In genomic region chr3:30475038-30475808, GRCh38 we compare ENCODE assay signal across 8 cellular contexts.
DNase-seq lines count a peak whose midpoint lies in the region; ATAC-seq lines count a peak whose summit lies in the region.

No MANE protein-coding gene starts in this region.

- DNase-seq in activated naive CD4-positive, alpha-beta T cell treated with Interleukin-2 at 50 U/mL for 16 hours, result no peak
- peak; percentile 17 for DNase-seq in activated T-helper 1 cell treated with anti-CD3 and anti-CD28 coated beads, Interleukin-12 subunit alpha, Interleukin-12 subunit beta, Interleukin-2, Interleukin-4 antibody, amounts not matched to agents 30 ng/mL and 10 ng/mL and 1 ng/mL, durations not matched to agents 14 hours and 24 hours and 36 hours (ENCODE audit: low spot score)
- peak; percentile 65 for DNase-seq in stimulated activated naive B cell treated with anti-CD40 and anti-IgM and Interleukin-4, amounts not matched to agents 10 μg/mL and 1 μg/mL and 100 μg/mL, for 72 hours
- DNase-seq in NCI-H1694 (lab: John Stamatoyannopoulos, UW) (no peak), EL (no peak), AG08395 (ENCODE audit: low spot score) (no peak)

- peak overlapping the region; percentile 64 for H3K4me3 Mint-ChIP-seq in activated naive CD4-positive, alpha-beta T cell treated with anti-CD3 and anti-CD28 coated beads, Interleukin-2, amount 50 U/mL, for 24 hours
- no peak overlapping the region for H3K4me3 Mint-ChIP-seq in activated T-helper 1 cell treated with anti-CD3 and anti-CD28 coated beads, Interleukin-12 subunit alpha, Interleukin-12 subunit beta, Interleukin-2, Interleukin-4 antibody, amounts not matched to agents 30 ng/mL and 10 ng/mL and 1 ng/mL, durations not matched to agents 14 hours and 24 hours and 36 hours
- H3K4me3 Mint-ChIP-seq in stimulated activated naive B cell treated with anti-CD40 and anti-IgM and Interleukin-4, amounts not matched to agents 10 μg/mL and 1 μg/mL and 100 μg/mL, for 72 hours, result peak overlapping the region; percentile 72 to 77

- no peaks in the 10 kb centered on the region for H3K27me3 Mint-ChIP-seq in activated naive CD4-positive, alpha-beta T cell treated with anti-CD3 and anti-CD28 coated beads, Interleukin-2, amount 50 U/mL, for 24 hours
- H3K27me3 Mint-ChIP-seq in activated T-helper 1 cell treated with anti-CD3 and anti-CD28 coated beads, Interleukin-12 subunit alpha, Interleukin-12 subunit beta, Interleukin-2, Interleukin-4 antibody, amounts not matched to agents 30 ng/mL and 10 ng/mL and 1 ng/mL, durations not matched to agents 14 hours and 24 hours and 36 hours (ENCODE audit: insufficient read depth), result no peaks in the 10 kb centered on the region
- no peaks in the 10 kb centered on the region for H3K27me3 Mint-ChIP-seq in stimulated activated naive B cell treated with anti-CD40 and anti-IgM and Interleukin-4, amounts not matched to agents 10 μg/mL and 1 μg/mL and 100 μg/mL, for 72 hours

- no peaks in the 10 kb centered on the region for H3K36me3 Mint-ChIP-seq in activated naive CD4-positive, alpha-beta T cell treated with anti-CD3 and anti-CD28 coated beads, Interleukin-2, amount 50 U/mL, for 24 hours
- peaks cover 9% of the 10 kb centered on the region for H3K36me3 Mint-ChIP-seq in activated T-helper 1 cell treated with anti-CD3 and anti-CD28 coated beads, Interleukin-12 subunit alpha, Interleukin-12 subunit beta, Interleukin-2, Interleukin-4 antibody, amounts not matched to agents 30 ng/mL and 10 ng/mL and 1 ng/mL, durations not matched to agents 14 hours and 24 hours and 36 hours (ENCODE audit: low read depth)
- H3K36me3 Mint-ChIP-seq in stimulated activated naive B cell treated with anti-CD40 and anti-IgM and Interleukin-4, amounts not matched to agents 10 μg/mL and 1 μg/mL and 100 μg/mL, for 72 hours, result peaks cover 10 to 12% of the 10 kb centered on the region in 2 donors

- H3K27ac Mint-ChIP-seq in activated naive CD4-positive, alpha-beta T cell treated with anti-CD3 and anti-CD28 coated beads, Interleukin-2, amount 50 U/mL, for 24 hours, result peak overlapping the region; percentile 63
- no peak overlapping the region for H3K27ac Mint-ChIP-seq in activated T-helper 1 cell treated with anti-CD3 and anti-CD28 coated beads, Interleukin-12 subunit alpha, Interleukin-12 subunit beta, Interleukin-2, Interleukin-4 antibody, amounts not matched to agents 30 ng/mL and 10 ng/mL and 1 ng/mL, durations not matched to agents 14 hours and 24 hours and 36 hours
- H3K27ac Mint-ChIP-seq in stimulated activated naive B cell treated with anti-CD40 and anti-IgM and Interleukin-4, amounts not matched to agents 10 μg/mL and 1 μg/mL and 100 μg/mL, for 72 hours, result peak overlapping the region; percentile 80

- ATAC-seq in HG02852 (IDR thresholded peaks at IDR 0.05; ENCODE audit: unreplicated experiment), result peak; percentile 93
- peak; percentile 94 to 97 for ATAC-seq in stimulated activated naive B cell treated with anti-CD40 and anti-IgM and Interleukin-4, amounts not matched to agents 10 μg/mL and 1 μg/mL and 100 μg/mL, for 72 hours (replicated peaks)

- intact Hi-C loops in activated T-helper 1 cell treated with anti-CD3 and anti-CD28 coated beads, Interleukin-12 subunit alpha, Interleukin-12 subunit beta, Interleukin-2, Interleukin-4 antibody, amounts not matched to agents 30 ng/mL and 10 ng/mL and 1 ng/mL, durations not matched to agents 14 hours and 24 hours and 36 hours (cut with micrococcal nuclease), result loop anchor here (5.0 to 10.0 kb wide), 3 partner anchors 130 to 220 kb away; partner anchors contain the start of gene TGFBR2

- peaks cover 5% of the 10 kb centered on the region for H3K9me3 Mint-ChIP-seq in activated naive CD4-positive, alpha-beta T cell treated with anti-CD3 and anti-CD28 coated beads, Interleukin-2, amount 50 U/mL, for 24 hours
- peaks cover 9% of the 10 kb centered on the region for H3K9me3 Mint-ChIP-seq in activated T-helper 1 cell treated with anti-CD3 and anti-CD28 coated beads, Interleukin-12 subunit alpha, Interleukin-12 subunit beta, Interleukin-2, Interleukin-4 antibody, amounts not matched to agents 30 ng/mL and 10 ng/mL and 1 ng/mL, durations not matched to agents 14 hours and 24 hours and 36 hours
- H3K9me3 Mint-ChIP-seq in stimulated activated naive B cell treated with anti-CD40 and anti-IgM and Interleukin-4, amounts not matched to agents 10 μg/mL and 1 μg/mL and 100 μg/mL, for 72 hours, result peaks cover 10 to 13% of the 10 kb centered on the region in 2 donors

- H3K4me1 Mint-ChIP-seq in activated naive CD4-positive, alpha-beta T cell treated with anti-CD3 and anti-CD28 coated beads, Interleukin-2, amount 50 U/mL, for 24 hours, result peaks cover 67% of the 10 kb centered on the region
- H3K4me1 Mint-ChIP-seq in activated T-helper 1 cell treated with anti-CD3 and anti-CD28 coated beads, Interleukin-12 subunit alpha, Interleukin-12 subunit beta, Interleukin-2, Interleukin-4 antibody, amounts not matched to agents 30 ng/mL and 10 ng/mL and 1 ng/mL, durations not matched to agents 14 hours and 24 hours and 36 hours (ENCODE audit: low read depth), result peaks cover 45% of the 10 kb centered on the region
- peaks cover 55 to 75% of the 10 kb centered on the region in 2 donors for H3K4me1 Mint-ChIP-seq in stimulated activated naive B cell treated with anti-CD40 and anti-IgM and Interleukin-4, amounts not matched to agents 10 μg/mL and 1 μg/mL and 100 μg/mL, for 72 hours

Comparison
In these comparisons a context has a peak if more than half of its experiments do, and no peak if none do; other contexts are left out.
1. DNase-seq: peak in activated T-helper 1 cell treated with anti-CD3 and anti-CD28 coated beads, Interleukin-12 subunit alpha, Interleukin-12 subunit beta, Interleukin-2, Interleukin-4 antibody, amounts not matched to agents 30 ng/mL and 10 ng/mL and 1 ng/mL, durations not matched to agents 14 hours and 24 hours and 36 hours (single experiment) and stimulated activated naive B cell treated with anti-CD40 and anti-IgM and Interleukin-4, amounts not matched to agents 10 μg/mL and 1 μg/mL and 100 μg/mL, for 72 hours (single experiment); none in activated naive CD4-positive, alpha-beta T cell treated with Interleukin-2 at 50 U/mL for 16 hours (single experiment), NCI-H1694 (single experiment), EL (single experiment) and AG08395 (single experiment).